Comparison of ENCODE assay signal across 1 cellular context in the genomic region with DNA sequence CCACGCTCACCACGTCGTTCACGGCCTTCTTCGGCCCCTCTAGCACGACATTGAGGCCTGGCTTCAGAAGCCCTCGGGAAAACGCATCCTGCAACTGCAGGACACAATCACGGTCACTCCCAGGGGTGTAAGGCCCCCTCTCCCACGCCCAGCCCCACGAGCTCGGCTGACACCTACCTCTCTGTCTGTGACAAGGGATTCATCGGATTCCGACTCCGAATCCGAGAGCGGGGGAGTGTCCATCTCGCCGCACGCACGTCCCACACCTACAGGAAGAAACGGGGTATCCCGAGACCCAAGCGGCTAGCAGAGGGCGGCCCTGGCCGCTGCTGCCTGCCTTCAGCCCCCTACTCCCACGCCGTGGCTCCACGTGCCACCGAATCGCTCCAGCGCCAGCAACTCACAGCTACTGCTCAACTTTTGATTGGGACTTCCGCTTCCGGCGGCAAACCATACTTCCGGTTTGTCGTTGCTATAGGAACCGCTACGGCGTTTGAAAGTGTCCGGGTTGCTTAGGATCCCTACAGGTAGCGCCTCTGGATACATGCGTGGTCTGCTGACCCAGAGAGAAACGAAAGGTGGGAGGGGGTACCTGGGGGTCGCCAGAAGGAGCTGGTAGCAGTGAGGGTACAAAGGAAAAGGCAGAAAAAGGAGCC.
TF ChIP-seq lines count a peak whose summit lies in the region.

Gene CFAP57 (plus strand): TSS at position 455 of the 656 bp plus-strand sequence. CDS start 424 bp downstream, outside the sequence.
A gene with protein sequence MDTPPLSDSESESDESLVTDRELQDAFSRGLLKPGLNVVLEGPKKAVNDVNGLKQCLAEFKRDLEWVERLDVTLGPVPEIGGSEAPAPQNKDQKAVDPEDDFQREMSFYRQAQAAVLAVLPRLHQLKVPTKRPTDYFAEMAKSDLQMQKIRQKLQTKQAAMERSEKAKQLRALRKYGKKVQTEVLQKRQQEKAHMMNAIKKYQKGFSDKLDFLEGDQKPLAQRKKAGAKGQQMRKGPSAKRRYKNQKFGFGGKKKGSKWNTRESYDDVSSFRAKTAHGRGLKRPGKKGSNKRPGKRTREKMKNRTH (minus strand): TSS at position 415 of the 656 bp plus-strand sequence. CDS start 172 bp downstream, at position 243.

TF ChIP-seq in HepG2, 621 proteins besides CTCF, POLR2A, EP300 and RAD21 (continued from another document and continues in another):
- TF ChIP-seq GLMP (CRISPR knock-in tag; IDR thresholded peaks at IDR 0.05; ENCODE audit: borderline replicate concordance) (no peak), MAFK (conservative IDR thresholded peaks at IDR 0.05 in 1 of 2, IDR thresholded peaks at IDR 0.05 in 1 of 2; ENCODE audit: low read length in 2 of 2) (no peak), ZNF280D (CRISPR knock-in tag; IDR thresholded peaks at IDR 0.05) (no peak), ZNF652 (CRISPR knock-in tag; IDR thresholded peaks at IDR 0.05; ENCODE audit: borderline replicate concordance, low read depth) (no peak), HIVEP1 (CRISPR knock-in tag; IDR thresholded peaks at IDR 0.05) (peak; percentile 64; the same call in 1 of the 2 replicates), NR1H2 (CRISPR knock-in tag; IDR thresholded peaks at IDR 0.05; ENCODE audit: borderline replicate concordance, low read depth) (peak; percentile 56; the same call in 1 of the 2 replicates), PAF1 (CRISPR knock-in tag; IDR thresholded peaks at IDR 0.05) (no peak), ZNF724P (CRISPR knock-in tag; IDR thresholded peaks at IDR 0.05; ENCODE audit: borderline replicate concordance) (no peak), ETV5 (CRISPR knock-in tag; IDR thresholded peaks at IDR 0.05; ENCODE audit: borderline replicate concordance) (peak; percentile 74), TIGD3 (CRISPR knock-in tag; IDR thresholded peaks at IDR 0.05; ENCODE audit: borderline replicate concordance) (no peak), PCBP1 (IDR thresholded peaks at IDR 0.05; ENCODE audit: borderline replicate concordance, low read depth, low read length) (no peak), SOX5 (CRISPR knock-in tag; IDR thresholded peaks at IDR 0.05; ENCODE audit: borderline replicate concordance) (no peak), ZNF441 (CRISPR knock-in tag; IDR thresholded peaks at IDR 0.05; ENCODE audit: borderline replicate concordance) (no peak), ZNF878 (CRISPR knock-in tag; IDR thresholded peaks at IDR 0.05) (no peak), CAMTA2 (CRISPR knock-in tag; IDR thresholded peaks at IDR 0.05; ENCODE audit: borderline replicate concordance) (0 out of 2 replicates have a peak, but pooled peaks have one; percentile 88), NFAT5 (CRISPR knock-in tag; IDR thresholded peaks at IDR 0.05) (0 out of 2 replicates have a peak, but pooled peaks have one; percentile 54), RFX3 (CRISPR knock-in tag; IDR thresholded peaks at IDR 0.05) (peak; percentile 98), ATM (IDR thresholded peaks at IDR 0.05; ENCODE audit: borderline replicate concordance) (no peak), ZNF776 (CRISPR knock-in tag; IDR thresholded peaks at IDR 0.05) (peak; percentile 69; the same call in 1 of the 2 replicates), NR3C1 (CRISPR knock-in tag; IDR thresholded peaks at IDR 0.05) (no peak), PHF20 (CRISPR knock-in tag; IDR thresholded peaks at IDR 0.05) (peak; percentile 84), ZNF431 (CRISPR knock-in tag; IDR thresholded peaks at IDR 0.05; ENCODE audit: borderline replicate concordance, low read depth) (no peak), ZNF709 (CRISPR knock-in tag; IDR thresholded peaks at IDR 0.05) (0 out of 2 replicates have a peak, but pooled peaks have one; percentile 31)
- TF ChIP-seq, protein P1, sequence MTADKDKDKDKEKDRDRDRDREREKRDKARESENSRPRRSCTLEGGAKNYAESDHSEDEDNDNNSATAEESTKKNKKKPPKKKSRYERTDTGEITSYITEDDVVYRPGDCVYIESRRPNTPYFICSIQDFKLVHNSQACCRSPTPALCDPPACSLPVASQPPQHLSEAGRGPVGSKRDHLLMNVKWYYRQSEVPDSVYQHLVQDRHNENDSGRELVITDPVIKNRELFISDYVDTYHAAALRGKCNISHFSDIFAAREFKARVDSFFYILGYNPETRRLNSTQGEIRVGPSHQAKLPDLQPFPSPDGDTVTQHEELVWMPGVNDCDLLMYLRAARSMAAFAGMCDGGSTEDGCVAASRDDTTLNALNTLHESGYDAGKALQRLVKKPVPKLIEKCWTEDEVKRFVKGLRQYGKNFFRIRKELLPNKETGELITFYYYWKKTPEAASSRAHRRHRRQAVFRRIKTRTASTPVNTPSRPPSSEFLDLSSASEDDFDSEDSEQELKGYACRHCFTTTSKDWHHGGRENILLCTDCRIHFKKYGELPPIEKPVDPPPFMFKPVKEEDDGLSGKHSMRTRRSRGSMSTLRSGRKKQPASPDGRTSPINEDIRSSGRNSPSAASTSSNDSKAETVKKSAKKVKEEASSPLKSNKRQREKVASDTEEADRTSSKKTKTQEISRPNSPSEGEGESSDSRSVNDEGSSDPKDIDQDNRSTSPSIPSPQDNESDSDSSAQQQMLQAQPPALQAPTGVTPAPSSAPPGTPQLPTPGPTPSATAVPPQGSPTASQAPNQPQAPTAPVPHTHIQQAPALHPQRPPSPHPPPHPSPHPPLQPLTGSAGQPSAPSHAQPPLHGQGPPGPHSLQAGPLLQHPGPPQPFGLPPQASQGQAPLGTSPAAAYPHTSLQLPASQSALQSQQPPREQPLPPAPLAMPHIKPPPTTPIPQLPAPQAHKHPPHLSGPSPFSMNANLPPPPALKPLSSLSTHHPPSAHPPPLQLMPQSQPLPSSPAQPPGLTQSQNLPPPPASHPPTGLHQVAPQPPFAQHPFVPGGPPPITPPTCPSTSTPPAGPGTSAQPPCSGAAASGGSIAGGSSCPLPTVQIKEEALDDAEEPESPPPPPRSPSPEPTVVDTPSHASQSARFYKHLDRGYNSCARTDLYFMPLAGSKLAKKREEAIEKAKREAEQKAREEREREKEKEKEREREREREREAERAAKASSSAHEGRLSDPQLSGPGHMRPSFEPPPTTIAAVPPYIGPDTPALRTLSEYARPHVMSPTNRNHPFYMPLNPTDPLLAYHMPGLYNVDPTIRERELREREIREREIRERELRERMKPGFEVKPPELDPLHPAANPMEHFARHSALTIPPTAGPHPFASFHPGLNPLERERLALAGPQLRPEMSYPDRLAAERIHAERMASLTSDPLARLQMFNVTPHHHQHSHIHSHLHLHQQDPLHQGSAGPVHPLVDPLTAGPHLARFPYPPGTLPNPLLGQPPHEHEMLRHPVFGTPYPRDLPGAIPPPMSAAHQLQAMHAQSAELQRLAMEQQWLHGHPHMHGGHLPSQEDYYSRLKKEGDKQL (CRISPR knock-in tag; IDR thresholded peaks at IDR 0.05; ENCODE audit: low read depth) = no peak
- TF ChIP-seq, protein P2, sequence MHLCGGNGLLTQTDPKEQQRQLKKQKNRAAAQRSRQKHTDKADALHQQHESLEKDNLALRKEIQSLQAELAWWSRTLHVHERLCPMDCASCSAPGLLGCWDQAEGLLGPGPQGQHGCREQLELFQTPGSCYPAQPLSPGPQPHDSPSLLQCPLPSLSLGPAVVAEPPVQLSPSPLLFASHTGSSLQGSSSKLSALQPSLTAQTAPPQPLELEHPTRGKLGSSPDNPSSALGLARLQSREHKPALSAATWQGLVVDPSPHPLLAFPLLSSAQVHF (CRISPR knock-in tag; IDR thresholded peaks at IDR 0.05) = no peak
- TF ChIP-seq, protein P3, sequence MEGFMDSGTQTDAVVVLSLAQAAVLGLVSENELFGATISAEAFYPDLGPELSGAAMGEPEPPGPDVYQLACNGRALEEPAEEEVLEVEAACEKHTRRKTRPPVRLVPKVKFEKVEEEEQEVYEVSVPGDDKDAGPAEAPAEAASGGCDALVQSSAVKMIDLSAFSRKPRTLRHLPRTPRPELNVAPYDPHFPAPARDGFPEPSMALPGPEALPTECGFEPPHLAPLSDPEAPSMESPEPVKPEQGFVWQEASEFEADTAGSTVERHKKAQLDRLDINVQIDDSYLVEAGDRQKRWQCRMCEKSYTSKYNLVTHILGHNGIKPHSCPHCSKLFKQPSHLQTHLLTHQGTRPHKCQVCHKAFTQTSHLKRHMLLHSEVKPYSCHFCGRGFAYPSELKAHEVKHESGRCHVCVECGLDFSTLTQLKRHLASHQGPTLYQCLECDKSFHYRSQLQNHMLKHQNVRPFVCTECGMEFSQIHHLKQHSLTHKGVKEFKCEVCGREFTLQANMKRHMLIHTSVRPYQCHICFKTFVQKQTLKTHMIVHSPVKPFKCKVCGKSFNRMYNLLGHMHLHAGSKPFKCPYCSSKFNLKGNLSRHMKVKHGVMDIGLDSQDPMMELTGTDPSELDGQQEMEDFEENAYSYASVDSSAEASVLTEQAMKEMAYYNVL (CRISPR knock-in tag; IDR thresholded peaks at IDR 0.05; ENCODE audit: borderline replicate concordance) = peak; percentile 42; the same call in 1 of the 2 replicates
- TF ChIP-seq, protein P4, sequence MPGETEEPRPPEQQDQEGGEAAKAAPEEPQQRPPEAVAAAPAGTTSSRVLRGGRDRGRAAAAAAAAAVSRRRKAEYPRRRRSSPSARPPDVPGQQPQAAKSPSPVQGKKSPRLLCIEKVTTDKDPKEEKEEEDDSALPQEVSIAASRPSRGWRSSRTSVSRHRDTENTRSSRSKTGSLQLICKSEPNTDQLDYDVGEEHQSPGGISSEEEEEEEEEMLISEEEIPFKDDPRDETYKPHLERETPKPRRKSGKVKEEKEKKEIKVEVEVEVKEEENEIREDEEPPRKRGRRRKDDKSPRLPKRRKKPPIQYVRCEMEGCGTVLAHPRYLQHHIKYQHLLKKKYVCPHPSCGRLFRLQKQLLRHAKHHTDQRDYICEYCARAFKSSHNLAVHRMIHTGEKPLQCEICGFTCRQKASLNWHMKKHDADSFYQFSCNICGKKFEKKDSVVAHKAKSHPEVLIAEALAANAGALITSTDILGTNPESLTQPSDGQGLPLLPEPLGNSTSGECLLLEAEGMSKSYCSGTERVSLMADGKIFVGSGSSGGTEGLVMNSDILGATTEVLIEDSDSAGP (CRISPR knock-in tag; IDR thresholded peaks at IDR 0.05; ENCODE audit: borderline replicate concordance) = peak; percentile 75; the same call in 1 of the 2 replicates
